In the genomic region with DNA sequence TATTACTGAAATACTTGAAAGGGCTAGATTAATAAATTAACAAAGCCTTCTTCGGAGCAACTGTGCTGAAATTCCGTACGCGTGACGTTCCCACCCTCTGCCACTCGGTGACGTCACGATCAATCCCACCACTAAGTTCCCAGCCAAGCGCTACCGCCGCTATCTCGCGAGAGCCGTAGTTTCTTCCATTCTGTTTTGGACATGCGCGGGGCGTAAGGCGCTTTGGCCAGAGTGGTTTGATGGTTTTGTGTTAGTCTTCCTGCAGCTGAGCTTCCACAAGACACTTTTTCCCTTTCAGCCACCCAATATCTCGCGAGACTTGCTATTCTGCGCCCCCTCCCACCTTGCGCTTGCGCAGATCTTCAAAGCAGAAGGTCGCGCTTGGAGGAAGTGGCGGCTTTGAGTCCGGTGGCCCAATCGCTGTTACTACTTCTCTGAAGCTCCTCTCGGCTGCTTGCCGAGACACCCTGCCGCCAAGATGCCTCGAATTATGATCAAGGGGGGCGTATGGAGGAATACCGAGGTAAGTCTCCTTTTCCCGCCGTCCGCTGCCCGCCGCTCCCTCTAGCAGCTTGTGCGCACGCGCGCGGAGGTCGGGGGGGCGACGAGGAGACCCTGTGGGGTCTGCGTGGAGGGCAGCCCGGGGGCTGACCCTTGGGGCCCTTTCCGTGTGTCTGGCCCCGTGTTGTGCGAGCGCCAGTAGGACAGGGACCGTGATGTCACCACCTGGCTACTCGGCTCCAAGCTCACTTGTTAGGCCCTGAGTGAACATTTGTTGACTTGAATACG, we compare ENCODE assay signal across 1 cellular context.
TF ChIP-seq lines count a peak whose summit lies in the region.

TSS of gene CDC5L (plus strand) at position 361 of the 789 bp plus-strand sequence. CDS start at position 479, 118 bp downstream.

TF ChIP-seq in WTC11, 78 proteins besides CTCF, POLR2A, EP300 and RAD21 (continued from another document):
- TF ChIP-seq, protein P1, sequence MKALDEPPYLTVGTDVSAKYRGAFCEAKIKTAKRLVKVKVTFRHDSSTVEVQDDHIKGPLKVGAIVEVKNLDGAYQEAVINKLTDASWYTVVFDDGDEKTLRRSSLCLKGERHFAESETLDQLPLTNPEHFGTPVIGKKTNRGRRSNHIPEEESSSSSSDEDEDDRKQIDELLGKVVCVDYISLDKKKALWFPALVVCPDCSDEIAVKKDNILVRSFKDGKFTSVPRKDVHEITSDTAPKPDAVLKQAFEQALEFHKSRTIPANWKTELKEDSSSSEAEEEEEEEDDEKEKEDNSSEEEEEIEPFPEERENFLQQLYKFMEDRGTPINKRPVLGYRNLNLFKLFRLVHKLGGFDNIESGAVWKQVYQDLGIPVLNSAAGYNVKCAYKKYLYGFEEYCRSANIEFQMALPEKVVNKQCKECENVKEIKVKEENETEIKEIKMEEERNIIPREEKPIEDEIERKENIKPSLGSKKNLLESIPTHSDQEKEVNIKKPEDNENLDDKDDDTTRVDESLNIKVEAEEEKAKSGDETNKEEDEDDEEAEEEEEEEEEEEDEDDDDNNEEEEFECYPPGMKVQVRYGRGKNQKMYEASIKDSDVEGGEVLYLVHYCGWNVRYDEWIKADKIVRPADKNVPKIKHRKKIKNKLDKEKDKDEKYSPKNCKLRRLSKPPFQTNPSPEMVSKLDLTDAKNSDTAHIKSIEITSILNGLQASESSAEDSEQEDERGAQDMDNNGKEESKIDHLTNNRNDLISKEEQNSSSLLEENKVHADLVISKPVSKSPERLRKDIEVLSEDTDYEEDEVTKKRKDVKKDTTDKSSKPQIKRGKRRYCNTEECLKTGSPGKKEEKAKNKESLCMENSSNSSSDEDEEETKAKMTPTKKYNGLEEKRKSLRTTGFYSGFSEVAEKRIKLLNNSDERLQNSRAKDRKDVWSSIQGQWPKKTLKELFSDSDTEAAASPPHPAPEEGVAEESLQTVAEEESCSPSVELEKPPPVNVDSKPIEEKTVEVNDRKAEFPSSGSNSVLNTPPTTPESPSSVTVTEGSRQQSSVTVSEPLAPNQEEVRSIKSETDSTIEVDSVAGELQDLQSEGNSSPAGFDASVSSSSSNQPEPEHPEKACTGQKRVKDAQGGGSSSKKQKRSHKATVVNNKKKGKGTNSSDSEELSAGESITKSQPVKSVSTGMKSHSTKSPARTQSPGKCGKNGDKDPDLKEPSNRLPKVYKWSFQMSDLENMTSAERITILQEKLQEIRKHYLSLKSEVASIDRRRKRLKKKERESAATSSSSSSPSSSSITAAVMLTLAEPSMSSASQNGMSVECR (CRISPR knock-in tag; IDR thresholded peaks at IDR 0.05; ENCODE audit: borderline replicate concordance): peak; percentile 53; the same call in 1 of the 2 replicates
- no peak for TF ChIP-seq JUN (CRISPR knock-in tag; IDR thresholded peaks at IDR 0.05)
- TF ChIP-seq, protein P2, sequence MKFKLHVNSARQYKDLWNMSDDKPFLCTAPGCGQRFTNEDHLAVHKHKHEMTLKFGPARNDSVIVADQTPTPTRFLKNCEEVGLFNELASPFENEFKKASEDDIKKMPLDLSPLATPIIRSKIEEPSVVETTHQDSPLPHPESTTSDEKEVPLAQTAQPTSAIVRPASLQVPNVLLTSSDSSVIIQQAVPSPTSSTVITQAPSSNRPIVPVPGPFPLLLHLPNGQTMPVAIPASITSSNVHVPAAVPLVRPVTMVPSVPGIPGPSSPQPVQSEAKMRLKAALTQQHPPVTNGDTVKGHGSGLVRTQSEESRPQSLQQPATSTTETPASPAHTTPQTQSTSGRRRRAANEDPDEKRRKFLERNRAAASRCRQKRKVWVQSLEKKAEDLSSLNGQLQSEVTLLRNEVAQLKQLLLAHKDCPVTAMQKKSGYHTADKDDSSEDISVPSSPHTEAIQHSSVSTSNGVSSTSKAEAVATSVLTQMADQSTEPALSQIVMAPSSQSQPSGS (CRISPR knock-in tag; IDR thresholded peaks at IDR 0.05; ENCODE audit: borderline replicate concordance, low read depth): no peak
